ENCODE assay signal across 9 cellular contexts in the genomic region with DNA sequence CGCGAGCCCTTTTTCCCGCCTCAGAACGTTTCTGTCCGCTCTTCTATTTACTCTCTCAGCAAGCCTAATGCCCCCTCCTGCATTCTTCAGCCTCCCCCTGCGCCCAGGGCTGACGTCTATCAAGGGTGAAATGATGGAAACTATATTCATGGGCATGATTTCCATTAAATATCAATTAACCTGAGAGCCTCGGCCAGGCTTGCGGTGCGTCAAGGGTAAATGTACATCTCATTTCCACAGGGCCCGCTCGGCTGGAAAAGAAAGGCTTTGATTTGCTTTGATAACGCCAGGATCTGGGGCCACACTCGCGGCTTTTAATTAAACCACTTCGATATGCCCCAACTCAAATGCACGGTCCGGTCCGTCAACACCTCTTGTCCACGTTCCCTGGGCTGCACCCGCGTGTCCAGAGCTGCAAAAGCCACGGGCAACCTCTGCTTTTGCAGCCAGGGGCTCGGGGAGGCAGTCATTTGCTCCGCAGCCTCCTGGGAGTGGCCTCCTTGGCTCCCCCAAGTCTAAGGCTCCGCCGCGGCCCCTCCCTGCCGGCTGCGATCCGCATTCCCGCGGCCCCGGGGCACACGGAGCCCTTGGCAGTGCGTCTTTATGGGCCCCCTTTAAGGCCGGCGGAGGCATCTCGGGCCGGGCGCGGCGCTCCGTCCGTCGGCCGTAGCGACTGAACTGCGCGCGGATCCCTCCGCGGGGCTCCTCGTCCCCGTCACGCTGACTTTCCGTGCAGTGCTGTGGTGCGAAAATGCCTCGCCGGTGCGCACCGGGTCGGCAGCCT. TPM values are rescaled to one million over a fixed set of nuclear protein-coding genes. Genes with fewer than 3 reads are reported as not detected.
A peak's percentile ranks its signal among the peaks of the same experiment; 100 is the strongest.
DNase-seq lines count a peak whose midpoint lies in the region; ATAC-seq lines count a peak whose summit lies in the region.
"Had no signal": no experiment of that assay in that cellular context is flagged by ENCODE, and none has a peak within 500 bp of the region (broad histone marks: within the 10 kb centered on the region; RNA-seq: fewer than 3 reads in every experiment).

A gene (plus strand): TSS at position 693 of the 784 bp plus-strand sequence. CDS start 662 bp downstream, outside the sequence.

- H3K4me3 Mint-ChIP-seq in CD4-positive, alpha-beta memory T cell: peak within 1 kb of the TSS; percentile 48 to 82 (median 70)

- POLR2A ChIA-PET in CD4-positive, alpha-beta memory T cell (lab: Charles Lee; ENCODE audit: partially characterized antibody): no interaction called here

- no peaks in the 10 kb centered on the region for H3K36me3 ChIP-seq in CD4-positive, alpha-beta memory T cell (ENCODE audit: insufficient read depth, low read length)
- H3K36me3 ChIP-seq in skeletal muscle satellite cell (ENCODE audit: insufficient read depth, low read length): no peaks in the 10 kb centered on the region

- CTCF ChIA-PET in CD4-positive, alpha-beta memory T cell (lab: Charles Lee; ENCODE audit: partially characterized antibody): interaction anchor here (3.6 to 4.3 kb wide), 3 partner anchors 325 to 1020 kb away, joined by 30 to 127 read pairs (median 72); no protein-coding TSS in a partner anchor

- peak within 1 kb of the TSS; percentile 47 for H3K9ac ChIP-seq in skeletal muscle satellite cell (ENCODE audit: low read depth, low read length)

- no peak within 1 kb of the TSS for H3K4me3 ChIP-seq in CD4-positive, alpha-beta memory T cell (ENCODE audit: low read length in 2 of 2)
- peak within 1 kb of the TSS; percentile 55 for H3K4me3 ChIP-seq in right cardiac atrium (ENCODE audit: low read length)
- peak within 1 kb of the TSS; percentile 65 for H3K4me3 ChIP-seq in skeletal muscle satellite cell (ENCODE audit: low read length)
- H3K4me3 ChIP-seq: lung had no signal

- intact Hi-C loops in CD4-positive, alpha-beta memory T cell (cut with micrococcal nuclease): loop anchor here (5.0 kb wide), 1 partner anchor 1033 kb away; no protein-coding TSS in a partner anchor
- intact Hi-C loops in right cardiac atrium (cut with DNase I): loop anchor here in 3 of 4 donors (5.0 to 10.0 kb wide), 4 partner anchors 328 to 1018 kb away; no protein-coding TSS in a partner anchor

- WGBS in right cardiac atrium: 2% methylated on average over 63 of the region's 63 CpGs

- peak within 1 kb of the TSS; percentile 78 for H3K4me2 ChIP-seq in skeletal muscle satellite cell (ENCODE audit: low read length)

- peaks cover 68 to 71% of the 10 kb centered on the region in 2 donors for H3K27me3 Mint-ChIP-seq in CD4-positive, alpha-beta memory T cell

- no peak within 1 kb of the TSS for H3K27ac ChIP-seq in CD4-positive, alpha-beta memory T cell (ENCODE audit: low read depth, low read length)
- no peak within 1 kb of the TSS for H3K27ac ChIP-seq in right cardiac atrium (ENCODE audit: low read length)

- peaks cover 84% of the 10 kb centered on the region for H3K27me3 ChIP-seq in CD4-positive, alpha-beta memory T cell (ENCODE audit: insufficient read depth, low read length)
- H3K27me3 ChIP-seq in right cardiac atrium (ENCODE audit: control insufficient read depth, insufficient read depth) (peaks cover 14% of the 10 kb centered on the region), skeletal muscle satellite cell (ENCODE audit: control insufficient read depth, insufficient read depth, low read length) (peaks cover 38% of the 10 kb centered on the region)

- peaks cover 14 to 42% (median 27%) of the 10 kb centered on the region in 4 donors for H3K4me1 Mint-ChIP-seq in CD4-positive, alpha-beta memory T cell

- peak within 1 kb of the TSS in 5 of 7 donors; percentile 42 to 89 (median 87) for H3K27ac Mint-ChIP-seq in CD4-positive, alpha-beta memory T cell

- no peak for DNase-seq in CD4-positive, alpha-beta memory T cell
- DNase-seq in Kasumi-1 (lab: John Stamatoyannopoulos, UW) (peak; percentile 61 to 72), right cardiac atrium (peak in 2 of 3 donors; percentile 62 to 75), amygdala (lab: John Stamatoyannopoulos, UW) (no peak)
- peak; percentile 60 for DNase-seq in activated CD8-positive, alpha-beta memory T cell treated with anti-CD3 and anti-CD28 coated beads, Interleukin-2, amount 50 U/mL, for 48 hours

- peaks cover 0 to 39% (median 13%) of the 10 kb centered on the region in 8 donors for H3K9me3 Mint-ChIP-seq in CD4-positive, alpha-beta memory T cell

- ATAC-seq in right cardiac atrium (peak; percentile 34 to 43), GM19035 (IDR thresholded peaks at IDR 0.05; ENCODE audit: unreplicated experiment) (no peak), HG02610 (IDR thresholded peaks at IDR 0.05; ENCODE audit: unreplicated experiment) (no peak)

- H3K36me3 Mint-ChIP-seq in CD4-positive, alpha-beta memory T cell: peaks cover 0 to 3% of the 10 kb centered on the region in 2 donors

- peaks cover 34% of the 10 kb centered on the region for H3K4me1 ChIP-seq in CD4-positive, alpha-beta memory T cell (ENCODE audit: insufficient read depth, low read length)
- H3K4me1 ChIP-seq in right cardiac atrium (ENCODE audit: control insufficient read depth, insufficient read depth, low read length) (peaks cover 3% of the 10 kb centered on the region), skeletal muscle satellite cell (ENCODE audit: control insufficient read depth, insufficient read depth, low read length) (no peaks in the 10 kb centered on the region)

- no peaks in the 10 kb centered on the region for H3K9me3 ChIP-seq in CD4-positive, alpha-beta memory T cell (ENCODE audit: control insufficient read depth in 1 of 2, low read length in 2 of 2)
- H3K9me3 ChIP-seq in right cardiac atrium (ENCODE audit: control insufficient read depth, low read length): no peaks in the 10 kb centered on the region
- H3K9me3 ChIP-seq in skeletal muscle satellite cell (replicated peaks; ENCODE audit: low read length): no peaks in the 10 kb centered on the region

RNA-seq across cellular contexts. Expression of the gene that starts here (rescaled TPM):
- not detected for total RNA-seq in CD4-positive, alpha-beta memory T cell
- not detected for polyA plus RNA-seq in CD4-positive, alpha-beta memory T cell
- total RNA-seq in right cardiac atrium: under 1 TPM; 0.11 to 0.39 (median 0.28) TPM
- polyA plus RNA-seq in right cardiac atrium: 0.63 TPM
- total RNA-seq in skeletal muscle satellite cell (2012; rRNA removed): 6.6 and 9.0 TPM in 2 replicates

Comparison
In these comparisons a context has a peak if more than half of its experiments do, and no peak if none do; other contexts are left out.
1. Peak in DNase-seq, ATAC-seq and H3K4me3 ChIP-seq in right cardiac atrium; RNA of the gene not detected or under 1 TPM.
2. DNase-seq: peak in Kasumi-1 (2 of 2) and activated CD8-positive, alpha-beta memory T cell treated with anti-CD3 and anti-CD28 coated beads, Interleukin-2, amount 50 U/mL, for 48 hours (single experiment); none in CD4-positive, alpha-beta memory T cell (0 of 5) and amygdala (0 of 56).